In the genomic region with DNA sequence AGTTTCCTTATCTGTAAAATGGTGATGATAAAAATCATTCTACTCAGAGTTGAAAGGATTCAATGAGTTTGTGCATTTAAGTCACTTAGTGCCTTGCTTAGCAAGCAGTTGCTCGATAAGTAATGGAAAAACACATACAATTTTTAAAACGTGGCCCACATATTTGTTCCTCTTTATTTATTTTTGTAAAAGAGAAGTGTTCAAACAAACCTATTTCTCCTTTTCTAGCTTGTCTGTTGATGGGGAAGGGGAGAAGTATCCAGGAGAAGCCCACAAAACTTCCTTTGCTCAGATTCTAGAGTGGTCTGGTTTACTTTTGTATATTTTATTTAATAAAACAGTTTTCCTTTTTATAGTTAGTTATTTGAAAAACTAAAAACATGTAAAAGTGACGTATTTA, we compare ENCODE assay signal across 22 cellular contexts. TPM values are rescaled to one million over a fixed set of nuclear protein-coding genes. Genes with fewer than 3 reads are reported as not detected.
DNase-seq lines count a peak whose midpoint lies in the region; ATAC-seq and TF ChIP-seq lines count a peak whose summit lies in the region.
"Had no signal": no experiment of that assay in that cellular context is flagged by ENCODE, and none has a peak within 500 bp of the region (broad histone marks: within the 10 kb centered on the region; RNA-seq: fewer than 3 reads in every experiment).

No MANE protein-coding gene starts in this region.

- no peaks in the 10 kb centered on the region for H4K20me1 ChIP-seq in smooth muscle cell (ENCODE audit: low read depth)
- H4K20me1 ChIP-seq: BLaER1 had no signal

- H3K27me3 ChIP-seq in right cardiac atrium (ENCODE audit: control insufficient read depth, insufficient read depth) (no peaks in the 10 kb centered on the region), smooth muscle cell (ENCODE audit: low read depth) (no peaks in the 10 kb centered on the region), Caco-2 (replicated peaks; ENCODE audit: control insufficient read depth, insufficient read depth, low read length) (no peaks in the 10 kb centered on the region)
- H3K27me3 ChIP-seq: BLaER1 had no signal

- WGBS in right cardiac atrium: 69% methylated on average over 3 of the region's 3 CpGs
- WGBS in smooth muscle cell (ENCODE audit: low lambda C conversion rate): 82% methylated on average over 3 of the region's 3 CpGs

- H3K27me3 Mint-ChIP-seq in dendritic cell treated with granulocyte-macrophage colony-stimulating factor and Interleukin-4, amounts not matched to agents 40 ng/mL and 50 ng/mL, for 4 days: no peaks in the 10 kb centered on the region
- no peaks in the 10 kb centered on the region for H3K27me3 Mint-ChIP-seq in Caco-2 (ENCODE audit: insufficient read depth, unreplicated experiment)
- H3K27me3 Mint-ChIP-seq: T-cell had no signal

- no peaks in the 10 kb centered on the region for H3K9me3 Mint-ChIP-seq in dendritic cell treated with granulocyte-macrophage colony-stimulating factor and Interleukin-4, amounts not matched to agents 40 ng/mL and 50 ng/mL, for 4 days
- no peaks in the 10 kb centered on the region for H3K9me3 Mint-ChIP-seq in Caco-2 (ENCODE audit: unreplicated experiment)
- H3K9me3 Mint-ChIP-seq: CD8-positive, alpha-beta T cell; T-cell had no signal

- peak overlapping the region; percentile 18 for H2AFZ ChIP-seq in smooth muscle cell (ENCODE audit: low read depth)

- H3K36me3 Mint-ChIP-seq in dendritic cell treated with granulocyte-macrophage colony-stimulating factor and Interleukin-4, amounts not matched to agents 40 ng/mL and 50 ng/mL, for 4 days (ENCODE audit: low read depth): no peaks in the 10 kb centered on the region
- no peaks in the 10 kb centered on the region for H3K36me3 Mint-ChIP-seq in Caco-2 (ENCODE audit: insufficient read depth, unreplicated experiment)
- H3K36me3 Mint-ChIP-seq: CD8-positive, alpha-beta T cell; T-cell had no signal

- no peak overlapping the region for H3K4me3 Mint-ChIP-seq in dendritic cell treated with granulocyte-macrophage colony-stimulating factor and Interleukin-4, amounts not matched to agents 40 ng/mL and 50 ng/mL, for 4 days
- H3K4me3 Mint-ChIP-seq in Caco-2 (ENCODE audit: unreplicated experiment): no peak overlapping the region
- H3K4me3 Mint-ChIP-seq: CD8-positive, alpha-beta T cell; T-cell had no signal

- H3K4me3 ChIP-seq in right cardiac atrium (ENCODE audit: low read length) (no peak overlapping the region), smooth muscle cell (no peak overlapping the region), Caco-2 (ENCODE audit: low read depth, low read length) (no peak overlapping the region)
- H3K4me3 ChIP-seq: BLaER1, SK-N-MC had no signal

- H3K9me3 ChIP-seq in right cardiac atrium (ENCODE audit: control insufficient read depth, low read length): no peaks in the 10 kb centered on the region
- H3K9me3 ChIP-seq in smooth muscle cell (replicated peaks; ENCODE audit: low read depth): no peaks in the 10 kb centered on the region
- no peaks in the 10 kb centered on the region for H3K9me3 ChIP-seq in Caco-2
- H3K9me3 ChIP-seq: BLaER1 had no signal

- no TSS peak for BruUV-seq in Caco-2 (replicated peaks; lab: Mats Ljungman, UMichigan)

- intact Hi-C loops in Right ventricle myocardium inferior (cut with DNase I) (no loop called here), right cardiac atrium (cut with DNase I) (no loop called here), Caco-2 (cut with micrococcal nuclease; ENCODE audit: unreplicated experiment) (no loop called here)
- intact Hi-C loops in dendritic cell treated with granulocyte-macrophage colony-stimulating factor and Interleukin-4, amounts not matched to agents 40 ng/mL and 50 ng/mL, for 4 days (cut with micrococcal nuclease): no loop called here

- no peak overlapping the region for H3K9ac ChIP-seq in smooth muscle cell (ENCODE audit: low read depth)
- H3K9ac ChIP-seq: BLaER1 had no signal

- ATAC-seq in Right ventricle myocardium inferior (peak; percentile 37), right cardiac atrium (no peak)
- ATAC-seq: CD8-positive, alpha-beta T cell; T-cell had no signal

- CTCF ChIA-PET in Caco-2 (lab: Charles Lee): no interaction called here

- POLR2A ChIA-PET in Caco-2 (lab: Charles Lee): no interaction called here

- peaks cover 30% of the 10 kb centered on the region for H3K4me1 Mint-ChIP-seq in dendritic cell treated with granulocyte-macrophage colony-stimulating factor and Interleukin-4, amounts not matched to agents 40 ng/mL and 50 ng/mL, for 4 days (ENCODE audit: low read depth)
- peaks cover 16% of the 10 kb centered on the region for H3K4me1 Mint-ChIP-seq in Caco-2 (ENCODE audit: low read depth, unreplicated experiment)

- DNase-seq in Right ventricle myocardium inferior (ENCODE audit: missing footprints) (no peak), right cardiac atrium (no peak), Kasumi-1 (lab: John Stamatoyannopoulos, UW) (peak; percentile 18 to 34), smooth muscle cell (lab: John Stamatoyannopoulos, UW; ENCODE audit: unreplicated experiment) (no peak), Caco-2 (no peak)
- no peak for DNase-seq in NK-92 treated with Interleukin-12 subunit alpha and Interleukin-12 subunit beta, amount 100 ng/mL, for 24 hours (lab: John Stamatoyannopoulos, UW)
- DNase-seq: Calu3; CD8-positive, alpha-beta T cell; DMS153; H7; NCI-H1105; NCI-H146; NCI-H2029; NCI-H226; NCI-H510A treated with DMSO at 0.1 percent for 48 hours; NCI-H82; T-cell had no signal

- H3F3A ChIP-seq in smooth muscle cell (ENCODE audit: low read depth): peaks cover 10% of the 10 kb centered on the region

- peak overlapping the region; percentile 76 for H3K27ac Mint-ChIP-seq in dendritic cell treated with granulocyte-macrophage colony-stimulating factor and Interleukin-4, amounts not matched to agents 40 ng/mL and 50 ng/mL, for 4 days
- no peak overlapping the region for H3K27ac Mint-ChIP-seq in Caco-2 (ENCODE audit: unreplicated experiment)
- H3K27ac Mint-ChIP-seq: CD8-positive, alpha-beta T cell; T-cell had no signal

- H3K4me2 ChIP-seq in smooth muscle cell: no peak overlapping the region
- H3K4me2 ChIP-seq: BLaER1 had no signal

- TF ChIP-seq CTCF in smooth muscle cell (IDR thresholded peaks at IDR 0.05; ENCODE audit: borderline replicate concordance, insufficient read depth, poor library complexity, severe bottlenecking): no peak
- TF ChIP-seq CTCF in Caco-2 (IDR thresholded peaks at IDR 0.05; ENCODE audit: insufficient read depth in 1 of 2, low read depth in 1 of 2, low read length in 1 of 2, severe bottlenecking in 1 of 2, unreplicated experiment in 1 of 2): no peak

- H3K27ac ChIP-seq in right cardiac atrium (ENCODE audit: low read length) (no peak overlapping the region), smooth muscle cell (ENCODE audit: low read depth) (no peak overlapping the region)
- H3K27ac ChIP-seq: BLaER1, SK-N-MC had no signal

- H3K36me3 ChIP-seq in smooth muscle cell (ENCODE audit: low read depth) (no peaks in the 10 kb centered on the region), Caco-2 (ENCODE audit: control insufficient read depth, insufficient read depth, low read length) (no peaks in the 10 kb centered on the region)
- H3K36me3 ChIP-seq: BLaER1 had no signal

- no peaks in the 10 kb centered on the region for H3K4me1 ChIP-seq in right cardiac atrium (ENCODE audit: control insufficient read depth, insufficient read depth, low read length)
- H3K4me1 ChIP-seq in smooth muscle cell (ENCODE audit: low read depth): no peaks in the 10 kb centered on the region
- H3K4me1 ChIP-seq in Caco-2: peaks cover 46% of the 10 kb centered on the region
- H3K4me1 ChIP-seq: BLaER1 had no signal

- H3K79me2 ChIP-seq in smooth muscle cell (ENCODE audit: low read depth): no peaks in the 10 kb centered on the region

RNA-seq across cellular contexts. Expression of a gene that starts 3.3 kb away (rescaled TPM):
- total RNA-seq in Right ventricle myocardium inferior (3.1 TPM), right cardiac atrium (1 to 10 TPM; 1.0 to 4.7 (median 2.7) TPM), smooth muscle cell (not detected in 2 replicates), Caco-2 (2022) (not detected in 2 replicates)
- polyA plus RNA-seq in right cardiac atrium (0.48 TPM), smooth muscle cell (not detected in 2 replicates)
- total RNA-seq: A673; Calu3; CD8-positive, alpha-beta T cell; Daoy had no signal

Comparison
In these comparisons a context has a peak if more than half of its experiments do, and no peak if none do; other contexts are left out.
1. DNase-seq: peak in Kasumi-1 (2 of 2); none in Right ventricle myocardium inferior (single experiment), right cardiac atrium (0 of 3), smooth muscle cell (single experiment), NK-92 treated with Interleukin-12 subunit alpha and Interleukin-12 subunit beta, amount 100 ng/mL, for 24 hours (single experiment) and Caco-2 (0 of 2).